10 cellular contexts compared by ENCODE assay signal in genomic region chr10:92420554-92421275, GRCh38.
A peak's percentile ranks its signal among the peaks of the same experiment; 100 is the strongest.
DNase-seq lines count a peak whose midpoint lies in the region; ATAC-seq and TF ChIP-seq lines count a peak whose summit lies in the region.
"Had no signal": no experiment of that assay in that cellular context is flagged by ENCODE, and none has a peak within 500 bp of the region (broad histone marks: within the 10 kb centered on the region; RNA-seq: fewer than 3 reads in every experiment).

No MANE protein-coding gene starts in this region.

- H3K36me3 Mint-ChIP-seq in endothelial cell (ENCODE audit: low read depth, unreplicated experiment): peaks cover 4% of the 10 kb centered on the region

- peak overlapping the region; percentile 42 for H3K9ac ChIP-seq in NT2/D1 (ENCODE audit: insufficient read length, low read depth)

- H3K36me3 ChIP-seq in NT2/D1 (ENCODE audit: insufficient read depth, insufficient read length, low read length): no peaks in the 10 kb centered on the region
- no peaks in the 10 kb centered on the region for H3K36me3 ChIP-seq in right lobe of liver
- H3K36me3 ChIP-seq in stomach: no peaks in the 10 kb centered on the region

- no peak for DNase-seq in NT2/D1 (ENCODE audit: low read depth, low spot score)
- DNase-seq in endothelial cell (ENCODE audit: low spot score): no peak
- DNase-seq in right lobe of liver: peak in 1 of 3 donors; percentile 50
- DNase-seq in stomach: no peak
- DNase-seq in LoVo (ENCODE audit: low spot score): no peak
- no peak for DNase-seq in activated CD4-positive, alpha-beta T cell treated with anti-CD3 and anti-CD28 coated beads for 4 hours
- no peak for DNase-seq in DMS 273 (lab: John Stamatoyannopoulos, UW; ENCODE audit: unreplicated experiment)
- DNase-seq: NCI-H2029 treated with DMSO at 0.1 percent for 48 hours, T-helper 9 cell had no signal

- peaks cover 10% of the 10 kb centered on the region for H3K4me1 Mint-ChIP-seq in endothelial cell (ENCODE audit: unreplicated experiment)

- H3K4me3 ChIP-seq in NT2/D1 (ENCODE audit: insufficient read length, low read depth) (peak overlapping the region; percentile 22), right lobe of liver (peak overlapping the region; percentile 24 to 36 (median 30)), stomach (peak overlapping the region; percentile 41 to 51 (median 46))

- H3K4me3 Mint-ChIP-seq in endothelial cell (ENCODE audit: unreplicated experiment): peak overlapping the region; percentile 73

- H3K27ac Mint-ChIP-seq in endothelial cell (ENCODE audit: unreplicated experiment): no peak overlapping the region

- H3K27me3 ChIP-seq in NT2/D1 (ENCODE audit: insufficient read depth, insufficient read length) (peaks cover 43% of the 10 kb centered on the region), right lobe of liver (peaks cover 0 to 14% of the 10 kb centered on the region in 2 donors), stomach (peaks cover 0 to 24% (median 12%) of the 10 kb centered on the region in 3 donors)

- no peak for TF ChIP-seq EP300 in stomach (IDR thresholded peaks at IDR 0.05)

- TF ChIP-seq POLR2A in right lobe of liver (IDR thresholded peaks at IDR 0.05): no peak
- no peak for TF ChIP-seq POLR2A in stomach (IDR thresholded peaks at IDR 0.05)

- 5% methylated on average over 30 of the region's 46 CpGs for WGBS in right lobe of liver (ENCODE audit: insufficient coverage, low coverage, low lambda C conversion rate, missing lambda C conversion rate)
- WGBS in stomach, 5 donors: 10 to 20% (median 15%) methylated on average over 41 to 46 of the region's 46 CpGs

- peaks cover 8% of the 10 kb centered on the region for H3K27me3 Mint-ChIP-seq in endothelial cell (ENCODE audit: unreplicated experiment)

- ATAC-seq in right lobe of liver: peak; percentile 30 to 48 (median 40)
- no peak for ATAC-seq in GM18511 (IDR thresholded peaks at IDR 0.05; ENCODE audit: unreplicated experiment)

- H3K9me3 ChIP-seq in NT2/D1 (ENCODE audit: insufficient read depth, low read length) (peaks cover 11% of the 10 kb centered on the region; the same call in 1 of the 2 replicates), right lobe of liver (no peaks in the 10 kb centered on the region), stomach (peaks cover 0 to 9% (median 0%) of the 10 kb centered on the region in 4 donors)

- H3K27ac ChIP-seq in right lobe of liver: no peak overlapping the region
- H3K27ac ChIP-seq in stomach: no peak overlapping the region

- intact Hi-C loops in right lobe of liver (cut with DNase I) (no loop called here), stomach (cut with DNase I; ENCODE audit: low total_unique reads) (no loop called here)

- H3K4me1 ChIP-seq in NT2/D1 (ENCODE audit: insufficient read depth, insufficient read length) (peaks cover 4% of the 10 kb centered on the region), right lobe of liver (peaks cover 0 to 6% (median 0%) of the 10 kb centered on the region in 4 donors), stomach (peaks cover 0 to 14% (median 10%) of the 10 kb centered on the region in 4 donors)

- H3K9me3 Mint-ChIP-seq in endothelial cell (ENCODE audit: unreplicated experiment): no peaks in the 10 kb centered on the region

- TF ChIP-seq CTCF in endothelial cell (IDR thresholded peaks at IDR 0.05; ENCODE audit: unreplicated experiment) (no peak), right lobe of liver (IDR thresholded peaks at IDR 0.05) (no peak), stomach (IDR thresholded peaks at IDR 0.05) (no peak)
